Comparison of ENCODE assay signal across 8 cellular contexts in genomic region chr17:82236142-82236971, GRCh38. TPM values are rescaled to one million over a fixed set of nuclear protein-coding genes. Genes with fewer than 3 reads are reported as not detected.
DNase-seq lines count a peak whose midpoint lies in the region; ATAC-seq and TF ChIP-seq lines count a peak whose summit lies in the region.

No MANE protein-coding gene starts in this region.

- no peak overlapping the region for H2AFZ ChIP-seq in smooth muscle cell (ENCODE audit: low read depth)

- peaks cover 0 to 13% of the 10 kb centered on the region in 2 donors for H3K36me3 Mint-ChIP-seq in CD4-positive, alpha-beta memory T cell
- peaks cover 2% of the 10 kb centered on the region for H3K36me3 Mint-ChIP-seq in T-helper 17 cell (ENCODE audit: low read depth)

- in situ Hi-C loops in KBM-7 (cut with MboI; ENCODE audit: low pct_unique_long_range_greater_than_20kb, low sequenced_read_pairs) = no loop called here

- peaks cover 0 to 3% (median 0%) of the 10 kb centered on the region in 8 donors for H3K9me3 Mint-ChIP-seq in CD4-positive, alpha-beta memory T cell

- no peak overlapping the region for H3K9ac ChIP-seq in smooth muscle cell (ENCODE audit: low read depth)

- intact Hi-C loops in CD4-positive, alpha-beta memory T cell (cut with micrococcal nuclease) = loop anchor here (1.0 to 10.0 kb wide), 3 partner anchors 85 to 202 kb away; partner anchors contain the start of genes DCXR and RAC3

- DNase-seq in CD4-positive, alpha-beta memory T cell = peak; percentile 69 to 74 (median 72)
- DNase-seq in KBM-7 = peak; percentile 72
- peak; percentile 61 to 63 (median 61) for DNase-seq in T-helper 17 cell
- no peak for DNase-seq in right atrium auricular region (ENCODE audit: low spot score)
- no peak for DNase-seq in smooth muscle cell (lab: John Stamatoyannopoulos, UW; ENCODE audit: unreplicated experiment)
- no peak for DNase-seq in DMS114 treated with DMSO at 0.1 percent for 48 hours (lab: John Stamatoyannopoulos, UW; ENCODE audit: unreplicated experiment)

- H3K4me3 ChIP-seq in CD4-positive, alpha-beta memory T cell (ENCODE audit: low read length in 2 of 2) = no peak overlapping the region
- no peak overlapping the region for H3K4me3 ChIP-seq in right atrium auricular region
- H3K4me3 ChIP-seq in smooth muscle cell = no peak overlapping the region

- peak overlapping the region in 1 of 8 donors; percentile 35 for H3K4me3 Mint-ChIP-seq in CD4-positive, alpha-beta memory T cell
- H3K4me3 Mint-ChIP-seq in T-helper 17 cell = no peak overlapping the region

- H3K27ac ChIP-seq in CD4-positive, alpha-beta memory T cell (ENCODE audit: low read depth, low read length) = peak overlapping the region; percentile 15
- H3K27ac ChIP-seq in angular gyrus (ENCODE audit: low read depth, low read length) (peak overlapping the region; percentile 48), right atrium auricular region (peak overlapping the region in 1 of 2 donors; percentile 10), smooth muscle cell (ENCODE audit: low read depth) (peak overlapping the region; percentile 68)

- CTCF ChIA-PET in CD4-positive, alpha-beta memory T cell (lab: Charles Lee; ENCODE audit: partially characterized antibody) = interaction anchor here (0.7 to 4.2 kb wide), 22 partner anchors 15 to 207 kb away, joined by 3 to 57 read pairs (median 5); partner anchors contain the start of genes CD7, HEXD and SECTM1

- no peaks in the 10 kb centered on the region for H3K27me3 ChIP-seq in CD4-positive, alpha-beta memory T cell (ENCODE audit: insufficient read depth, low read length)
- H3K27me3 ChIP-seq in right atrium auricular region (no peaks in the 10 kb centered on the region), smooth muscle cell (ENCODE audit: low read depth) (no peaks in the 10 kb centered on the region)

- peaks cover 100% of the 10 kb centered on the region for H4K20me1 ChIP-seq in smooth muscle cell (ENCODE audit: low read depth)

- H3K27me3 Mint-ChIP-seq in CD4-positive, alpha-beta memory T cell = no peaks in the 10 kb centered on the region
- no peaks in the 10 kb centered on the region for H3K27me3 Mint-ChIP-seq in T-helper 17 cell

- H3K4me1 ChIP-seq in CD4-positive, alpha-beta memory T cell (ENCODE audit: insufficient read depth, low read length) = peaks cover 63% of the 10 kb centered on the region
- H3K4me1 ChIP-seq in right atrium auricular region (peaks cover 0 to 76% of the 10 kb centered on the region in 2 donors), smooth muscle cell (ENCODE audit: low read depth) (peaks cover 14% of the 10 kb centered on the region)

- ATAC-seq in T-helper 17 cell = peak; percentile 54
- no peak for ATAC-seq in GM19395 (IDR thresholded peaks at IDR 0.05; ENCODE audit: unreplicated experiment)

- POLR2A ChIA-PET in CD4-positive, alpha-beta memory T cell (lab: Charles Lee; ENCODE audit: partially characterized antibody) = interaction anchor here (0.6 to 6.5 kb wide), 12 partner anchors 8 to 97 kb away, joined by 3 to 47 read pairs (median 6); partner anchors contain the start of genes CD7, CSNK1D, SECTM1 and SLC16A3

- H3K4me2 ChIP-seq in smooth muscle cell = peak overlapping the region; percentile 17

- no peaks in the 10 kb centered on the region for H3K9me3 ChIP-seq in CD4-positive, alpha-beta memory T cell (ENCODE audit: control insufficient read depth in 1 of 2, low read length in 2 of 2)
- H3K9me3 ChIP-seq in T-helper 17 cell (ENCODE audit: control insufficient read depth, low read length, poor library complexity, severe bottlenecking) (no peaks in the 10 kb centered on the region), right atrium auricular region (no peaks in the 10 kb centered on the region), smooth muscle cell (replicated peaks; ENCODE audit: low read depth) (no peaks in the 10 kb centered on the region)

- 71% methylated on average over 41 of the region's 44 CpGs for WGBS in smooth muscle cell (ENCODE audit: low lambda C conversion rate)

- TF ChIP-seq CTCF in right atrium auricular region (IDR thresholded peaks at IDR 0.05) (peak; percentile 97), smooth muscle cell (IDR thresholded peaks at IDR 0.05; ENCODE audit: borderline replicate concordance, insufficient read depth, poor library complexity, severe bottlenecking) (peak; percentile 87)

- H3K4me1 Mint-ChIP-seq in CD4-positive, alpha-beta memory T cell = peaks cover 10 to 58% (median 39%) of the 10 kb centered on the region in 4 donors
- peaks cover 25% of the 10 kb centered on the region for H3K4me1 Mint-ChIP-seq in T-helper 17 cell

- peaks cover 67% of the 10 kb centered on the region for H3K79me2 ChIP-seq in smooth muscle cell (ENCODE audit: low read depth)

- peak overlapping the region in 5 of 7 donors; percentile 41 to 67 (median 64) for H3K27ac Mint-ChIP-seq in CD4-positive, alpha-beta memory T cell
- no peak overlapping the region for H3K27ac Mint-ChIP-seq in T-helper 17 cell

- no peaks in the 10 kb centered on the region for H3K36me3 ChIP-seq in CD4-positive, alpha-beta memory T cell (ENCODE audit: insufficient read depth, low read length)
- H3K36me3 ChIP-seq in right atrium auricular region (peaks cover 3% of the 10 kb centered on the region), smooth muscle cell (ENCODE audit: low read depth) (no peaks in the 10 kb centered on the region)

- peaks cover 20% of the 10 kb centered on the region for H3F3A ChIP-seq in smooth muscle cell (ENCODE audit: low read depth)

RNA-seq across cellular contexts. Expression of gene SLC16A3, which starts 7.5 kb away (rescaled TPM):
- total RNA-seq in CD4-positive, alpha-beta memory T cell = 10 to 100 TPM; 30.3 to 31.4 TPM
- polyA plus RNA-seq in CD4-positive, alpha-beta memory T cell = 1 to 10 TPM; 1.4 to 5.6 TPM
- total RNA-seq in T-helper 17 cell (10 to 100 TPM; 47.2 to 56.2 TPM), right atrium auricular region (10 to 100 TPM in 1 of 2 donors, 1 to 10 TPM in 1; 5.0 to 19.5 TPM), smooth muscle cell (151 and 180 TPM in 2 replicates)
- polyA plus RNA-seq in smooth muscle cell = 83.3 and 96.1 TPM in 2 replicates

RNA-seq across cellular contexts. Expression of gene CCDC57, which starts 23.7 kb away (rescaled TPM):
- 10 to 100 TPM; 80.5 to 88.7 TPM for total RNA-seq in CD4-positive, alpha-beta memory T cell
- polyA plus RNA-seq in CD4-positive, alpha-beta memory T cell = 10 to 100 TPM; 41.6 to 43.6 TPM
- total RNA-seq in T-helper 17 cell (10 to 100 TPM; 79.1 to 89.0 TPM), right atrium auricular region (1 to 10 TPM; 5.1 to 7.4 TPM), smooth muscle cell (11.4 and 18.3 TPM in 2 replicates)
- 23.1 and 34.6 TPM in 2 replicates for polyA plus RNA-seq in smooth muscle cell

RNA-seq across cellular contexts. Expression of gene CSNK1D, which starts 37.1 kb away (rescaled TPM):
- 100 to 1,000 TPM; 182 TPM for total RNA-seq in CD4-positive, alpha-beta memory T cell
- 10 to 100 TPM; 31.6 to 77.2 TPM for polyA plus RNA-seq in CD4-positive, alpha-beta memory T cell
- total RNA-seq in T-helper 17 cell (100 to 1,000 TPM; 218 to 273 TPM), right atrium auricular region (10 to 100 TPM; 31.3 to 32.9 TPM), smooth muscle cell (51.6 and 75.3 TPM in 2 replicates)
- polyA plus RNA-seq in smooth muscle cell = 135 and 172 TPM in 2 replicates

Comparison
In these comparisons a context has a peak if more than half of its experiments do, and no peak if none do; other contexts are left out.
1. DNase-seq: peak in CD4-positive, alpha-beta memory T cell (5 of 5), KBM-7 (single experiment) and T-helper 17 cell (3 of 3); none in right atrium auricular region (single experiment), smooth muscle cell (single experiment) and DMS114 treated with DMSO at 0.1 percent for 48 hours (single experiment).